ENCODE assay signal across 15 cellular contexts in the genomic region with DNA sequence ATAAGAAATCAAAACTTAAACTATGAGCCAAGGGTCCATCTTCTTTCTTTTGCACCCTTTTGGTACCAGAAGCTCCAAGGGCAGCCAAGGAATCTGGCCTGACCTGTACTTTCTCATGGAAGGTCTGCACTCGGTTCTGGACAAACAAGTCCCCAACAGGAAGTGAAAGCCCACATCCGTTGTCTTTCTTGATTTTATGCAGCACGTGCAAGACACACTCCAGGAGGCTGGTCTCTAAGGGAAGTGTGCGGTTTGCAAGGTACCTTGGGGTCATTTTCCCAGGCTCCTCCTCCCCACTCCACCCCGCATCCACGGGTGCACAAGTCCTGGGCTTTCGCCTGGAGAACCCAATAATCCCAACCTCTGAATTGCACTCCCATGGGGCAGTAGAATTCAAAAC.
DNase-seq lines count a peak whose midpoint lies in the region; ATAC-seq, FAIRE-seq and TF ChIP-seq lines count a peak whose summit lies in the region.
"Had no signal": no experiment of that assay in that cellular context is flagged by ENCODE, and none has a peak within 500 bp of the region (broad histone marks: within the 10 kb centered on the region; RNA-seq: fewer than 3 reads in every experiment).

No MANE protein-coding gene starts in this region.

- no peaks in the 10 kb centered on the region for H3K27me3 Mint-ChIP-seq in activated CD8-positive, alpha-beta T cell treated with anti-CD3 and anti-CD28 coated beads, Interleukin-2, amount 10 ng/mL, durations not matched to agents 7 days and 5 days (ENCODE audit: low read depth)
- H3K27me3 Mint-ChIP-seq in activated CD8-positive, alpha-beta T cell treated with anti-CD3 and anti-CD28 coated beads for 36 hours, result no peaks in the 10 kb centered on the region
- H3K27me3 Mint-ChIP-seq in T-cell, result no peaks in the 10 kb centered on the region

- no peak for TF ChIP-seq CTCF in activated CD8-positive, alpha-beta T cell treated with anti-CD3 and anti-CD28 coated beads for 36 hours (IDR thresholded peaks at IDR 0.05)

- no peaks in the 10 kb centered on the region for H3K9me3 Mint-ChIP-seq in activated CD8-positive, alpha-beta T cell treated with anti-CD3 and anti-CD28 coated beads, Interleukin-2, amount 10 ng/mL, durations not matched to agents 7 days and 5 days (ENCODE audit: insufficient read depth)
- H3K9me3 Mint-ChIP-seq in activated CD8-positive, alpha-beta T cell treated with anti-CD3 and anti-CD28 coated beads for 36 hours, result no peaks in the 10 kb centered on the region
- H3K9me3 Mint-ChIP-seq in T-cell, result no peaks in the 10 kb centered on the region

- no peaks in the 10 kb centered on the region for H3K9me3 ChIP-seq in small intestine (ENCODE audit: control insufficient read depth, low read depth)
- H3K9me3 ChIP-seq: upper lobe of right lung had no signal

- H3K27me3 ChIP-seq in small intestine (ENCODE audit: control insufficient read depth in 2 of 2, insufficient read depth in 2 of 2, low read length in 2 of 2), result no peaks in the 10 kb centered on the region
- H3K27me3 ChIP-seq: upper lobe of right lung had no signal

- 61 to 89% (median 64%) methylated on average over 7 of the region's 7 CpGs for WGBS in small intestine, 3 donors

- H3K36me3 ChIP-seq in small intestine (ENCODE audit: control insufficient read depth in 2 of 2, insufficient read depth in 2 of 2, low read length in 2 of 2), result peaks cover 0 to 2% of the 10 kb centered on the region in 2 donors
- H3K36me3 ChIP-seq: upper lobe of right lung had no signal

- intact Hi-C loops in activated CD8-positive, alpha-beta T cell treated with anti-CD3 and anti-CD28 coated beads for 36 hours (cut with micrococcal nuclease), result no loop called here

- CTCF ChIA-PET in activated CD8-positive, alpha-beta T cell treated with anti-CD3 and anti-CD28 coated beads, Interleukin-2, amount 10 ng/mL, durations not matched to agents 7 days and 5 days (lab: Charles Lee), result no interaction called here
- CTCF ChIA-PET in activated CD8-positive, alpha-beta T cell treated with anti-CD3 and anti-CD28 coated beads for 36 hours (lab: Charles Lee), result no interaction called here
- CTCF ChIA-PET in T-cell (lab: Charles Lee), result no interaction called here

- no peak for ATAC-seq in activated CD8-positive, alpha-beta T cell treated with anti-CD3 and anti-CD28 coated beads, Interleukin-2, amount 10 ng/mL, durations not matched to agents 7 days and 5 days
- no peak for ATAC-seq in activated CD8-positive, alpha-beta T cell treated with anti-CD3 and anti-CD28 coated beads for 36 hours
- peak; percentile 49 for ATAC-seq in HG03342 (IDR thresholded peaks at IDR 0.05; ENCODE audit: unreplicated experiment)
- peak in 1 of 4 experiments; percentile 44 for ATAC-seq in T-cell (replicated peaks in 1 of 4)
- ATAC-seq in HG03442 (IDR thresholded peaks at IDR 0.05; ENCODE audit: unreplicated experiment), result no peak
- ATAC-seq: upper lobe of right lung had no signal

- peak overlapping the region in 1 of 2 donors; percentile 28 for H3K27ac ChIP-seq in small intestine (ENCODE audit: low read depth in 1 of 2, low read length in 1 of 2)
- H3K27ac ChIP-seq: parathyroid adenoma, upper lobe of right lung had no signal

- H3K27ac Mint-ChIP-seq in activated CD8-positive, alpha-beta T cell treated with anti-CD3 and anti-CD28 coated beads, Interleukin-2, amount 10 ng/mL, durations not matched to agents 7 days and 5 days, result peak overlapping the region; percentile 49
- no peak overlapping the region for H3K27ac Mint-ChIP-seq in activated CD8-positive, alpha-beta T cell treated with anti-CD3 and anti-CD28 coated beads for 36 hours
- H3K27ac Mint-ChIP-seq in T-cell, result peak overlapping the region; percentile 81 to 85

- no peaks in the 10 kb centered on the region for H3K4me1 ChIP-seq in small intestine (ENCODE audit: control insufficient read depth in 2 of 2, insufficient read depth in 1 of 2, low read depth in 1 of 2, low read length in 1 of 2)
- H3K4me1 ChIP-seq: upper lobe of right lung had no signal

- no peak for DNase-seq in activated CD8-positive, alpha-beta T cell treated with anti-CD3 and anti-CD28 coated beads, Interleukin-2, amount 10 ng/mL, durations not matched to agents 7 days and 5 days
- no peak for DNase-seq in activated CD8-positive, alpha-beta T cell treated with anti-CD3 and anti-CD28 coated beads for 36 hours
- DNase-seq in T-cell (no peak), small intestine (peak; percentile 30), AG08396 (ENCODE audit: low spot score) (no peak), epidermal melanocyte (ENCODE audit: insufficient read length, low spot score) (no peak)
- DNase-seq: 8988T; amygdala; DMS 273 treated with DMSO at 0.1 percent for 48 hours; stimulated activated CD8-positive, alpha-beta memory T cell treated with anti-CD3 and anti-CD28 coated beads, Interleukin-4, amount 100 ng/mL, for 48 hours; upper lobe of right lung had no signal

- no peak for FAIRE-seq in small intestine (lab: Jason Lieb, UNC)
- FAIRE-seq: TTC549 had no signal

- peaks cover 53% of the 10 kb centered on the region for H3K4me1 Mint-ChIP-seq in activated CD8-positive, alpha-beta T cell treated with anti-CD3 and anti-CD28 coated beads, Interleukin-2, amount 10 ng/mL, durations not matched to agents 7 days and 5 days (ENCODE audit: low read depth)
- peaks cover 42% of the 10 kb centered on the region for H3K4me1 Mint-ChIP-seq in activated CD8-positive, alpha-beta T cell treated with anti-CD3 and anti-CD28 coated beads for 36 hours (ENCODE audit: low read depth)
- H3K4me1 Mint-ChIP-seq in T-cell, result peaks cover 16 to 60% (median 59%) of the 10 kb centered on the region in 3 donors

- H3K36me3 Mint-ChIP-seq in activated CD8-positive, alpha-beta T cell treated with anti-CD3 and anti-CD28 coated beads, Interleukin-2, amount 10 ng/mL, durations not matched to agents 7 days and 5 days (ENCODE audit: low read depth), result peaks cover 72% of the 10 kb centered on the region
- H3K36me3 Mint-ChIP-seq in activated CD8-positive, alpha-beta T cell treated with anti-CD3 and anti-CD28 coated beads for 36 hours (ENCODE audit: low read depth), result peaks cover 59% of the 10 kb centered on the region
- H3K36me3 Mint-ChIP-seq in T-cell, result peaks cover 57% of the 10 kb centered on the region

- H3K4me3 Mint-ChIP-seq in activated CD8-positive, alpha-beta T cell treated with anti-CD3 and anti-CD28 coated beads, Interleukin-2, amount 10 ng/mL, durations not matched to agents 7 days and 5 days, result no peak overlapping the region
- no peak overlapping the region for H3K4me3 Mint-ChIP-seq in activated CD8-positive, alpha-beta T cell treated with anti-CD3 and anti-CD28 coated beads for 36 hours
- H3K4me3 Mint-ChIP-seq in T-cell, result no peak overlapping the region

- no peak overlapping the region for H3K4me3 ChIP-seq in small intestine (ENCODE audit: low read depth in 1 of 2, low read length in 2 of 2)
- H3K4me3 ChIP-seq: upper lobe of right lung had no signal

- POLR2A ChIA-PET in activated CD8-positive, alpha-beta T cell treated with anti-CD3 and anti-CD28 coated beads, Interleukin-2, amount 10 ng/mL, durations not matched to agents 7 days and 5 days (lab: Charles Lee), result no interaction called here
- POLR2A ChIA-PET in activated CD8-positive, alpha-beta T cell treated with anti-CD3 and anti-CD28 coated beads for 36 hours (lab: Charles Lee), result no interaction called here
- POLR2A ChIA-PET in T-cell (lab: Charles Lee), result no interaction called here
